9 cellular contexts compared by ENCODE assay signal in genomic region chr17:17416007-17416399, GRCh38.
DNase-seq lines count a peak whose midpoint lies in the region; ATAC-seq and TF ChIP-seq lines count a peak whose summit lies in the region.
"Had no signal": no experiment of that assay in that cellular context is flagged by ENCODE, and none has a peak within 500 bp of the region (broad histone marks: within the 10 kb centered on the region; RNA-seq: fewer than 3 reads in every experiment).

No MANE protein-coding gene starts in this region.

- H3K23ac ChIP-seq in mesenchymal stem cell (ENCODE audit: low read length in 2 of 2) = no peak overlapping the region

- no peak overlapping the region for H3K14ac ChIP-seq in mesenchymal stem cell (ENCODE audit: low read length in 2 of 2)

- CTCF ChIA-PET in Panc1 (lab: Charles Lee) = no interaction called here

- H3K27ac ChIP-seq in Panc1 (ENCODE audit: low read length) = no peak overlapping the region
- peak overlapping the region; percentile 29 for H3K27ac ChIP-seq in caudate nucleus (ENCODE audit: low read depth, low read length)
- H3K27ac ChIP-seq in mesenchymal stem cell (ENCODE audit: low read length, poor library complexity, severe bottlenecking) = no peak overlapping the region
- H3K27ac ChIP-seq: SK-N-MC had no signal

- H2BK15ac ChIP-seq in mesenchymal stem cell (ENCODE audit: low read depth, poor library complexity, severe bottlenecking) = no peak overlapping the region

- BruUV-seq in Panc1 (replicated peaks; lab: Mats Ljungman, UMichigan) = no TSS peak

- no peak overlapping the region for H3K4me3 ChIP-seq in Panc1 (ENCODE audit: low read depth in 2 of 2, low read length in 2 of 2)
- no peak overlapping the region for H3K4me3 ChIP-seq in mesenchymal stem cell (ENCODE audit: insufficient read depth in 1 of 2, low read depth in 1 of 2, low read length in 2 of 2)
- H3K4me3 ChIP-seq: SK-N-MC had no signal

- no peaks in the 10 kb centered on the region for H3K36me3 ChIP-seq in Panc1 (ENCODE audit: control insufficient read depth, insufficient read depth, low read length)
- H3K36me3 ChIP-seq in mesenchymal stem cell (ENCODE audit: control insufficient read depth in 1 of 2, insufficient read depth in 2 of 2, low read depth in 1 of 2, low read length in 2 of 2) = no peaks in the 10 kb centered on the region

- no peak overlapping the region for H2BK12ac ChIP-seq in mesenchymal stem cell (ENCODE audit: low read length in 2 of 2)

- POLR2A ChIA-PET in Panc1 (lab: Charles Lee) = no interaction called here

- H3K9me3 ChIP-seq in Panc1 (ENCODE audit: control insufficient read depth, insufficient read depth, low read depth, low read length) = no peaks in the 10 kb centered on the region
- H3K9me3 ChIP-seq in mesenchymal stem cell (ENCODE audit: control insufficient read depth, low read length) = no peaks in the 10 kb centered on the region

- no peak overlapping the region for H2BK120ac ChIP-seq in mesenchymal stem cell (ENCODE audit: low read depth, low read length)

- intact Hi-C loops in Panc1 (cut with micrococcal nuclease; ENCODE audit: unreplicated experiment) = no loop called here

- H3K18ac ChIP-seq in mesenchymal stem cell (ENCODE audit: low read depth in 1 of 2, low read length in 2 of 2) = no peak overlapping the region

- in situ Hi-C loops in Panc1 (cut with HindIII; ENCODE audit: low pct_unique_long_range_greater_than_20kb, low sequenced_read_pairs) = no loop called here

- TF ChIP-seq CTCF in Panc1 (IDR thresholded peaks at IDR 0.05) = no peak

- H3K9ac ChIP-seq in mesenchymal stem cell (ENCODE audit: low read length) = peak overlapping the region; percentile 49

- no peak overlapping the region for H2AK5ac ChIP-seq in mesenchymal stem cell (ENCODE audit: low read length, severe bottlenecking)

- no peak overlapping the region for H3K4ac ChIP-seq in mesenchymal stem cell (ENCODE audit: low read depth in 1 of 2, low read length in 2 of 2)

- H3K79me1 ChIP-seq in mesenchymal stem cell (replicated peaks; ENCODE audit: low read length, poor library complexity, severe bottlenecking) = no peaks in the 10 kb centered on the region

- peak overlapping the region; percentile 5 for H4K8ac ChIP-seq in mesenchymal stem cell (ENCODE audit: low read length)

- H2AFZ ChIP-seq in mesenchymal stem cell (ENCODE audit: low read depth, low read length) = no peak overlapping the region

- no peak overlapping the region for H3K4me2 ChIP-seq in mesenchymal stem cell (ENCODE audit: low read length, poor library complexity, severe bottlenecking)

- H3K27me3 ChIP-seq in Panc1 (ENCODE audit: control insufficient read depth, insufficient read depth, low read length) (no peaks in the 10 kb centered on the region), mesenchymal stem cell (ENCODE audit: control insufficient read depth in 1 of 2, insufficient read depth in 1 of 2, low read length in 2 of 2) (no peaks in the 10 kb centered on the region)

- no peaks in the 10 kb centered on the region for H3K4me1 ChIP-seq in Panc1 (ENCODE audit: control insufficient read depth, insufficient read depth, low read length)
- peaks cover 4% of the 10 kb centered on the region for H3K4me1 ChIP-seq in mesenchymal stem cell (ENCODE audit: control insufficient read depth, insufficient read depth, low read depth, low read length)

- DNase-seq in D341Med (ENCODE audit: low spot score) (peak; percentile 52), HuH-7 (ENCODE audit: low spot score) (peak; percentile 52), Panc1 (ENCODE audit: low read depth, low spot score) (no peak), caudate nucleus (lab: John Stamatoyannopoulos, UW) (peak in 9 of 61 donors; percentile 2 to 53 (median 26)), mesenchymal stem cell (peak; percentile 83), cerebellar nuclear complex (lab: John Stamatoyannopoulos, UW) (no peak), cortex of kidney (lab: John Stamatoyannopoulos, UW) (no peak)

- no peak overlapping the region for H2BK5ac ChIP-seq in mesenchymal stem cell (ENCODE audit: low read depth, low read length, poor library complexity, severe bottlenecking)

- WGBS in mesenchymal stem cell = 100% methylated on average over 1 of the region's 2 CpGs

- H4K91ac ChIP-seq in mesenchymal stem cell (ENCODE audit: low read length) = no peak overlapping the region

- ATAC-seq in Panc1 (peak; percentile 78; the same call in 1 of the 2 replicates), GM19023 (IDR thresholded peaks at IDR 0.05; ENCODE audit: unreplicated experiment) (no peak)

Comparison
In these comparisons a context has a peak if more than half of its experiments do, and no peak if none do; other contexts are left out.
1. DNase-seq: peak in D341Med (single experiment), HuH-7 (single experiment) and mesenchymal stem cell (single experiment); none in Panc1 (single experiment), cerebellar nuclear complex (0 of 2) and cortex of kidney (single experiment).